12 cellular contexts compared by ENCODE assay signal in the genomic region with DNA sequence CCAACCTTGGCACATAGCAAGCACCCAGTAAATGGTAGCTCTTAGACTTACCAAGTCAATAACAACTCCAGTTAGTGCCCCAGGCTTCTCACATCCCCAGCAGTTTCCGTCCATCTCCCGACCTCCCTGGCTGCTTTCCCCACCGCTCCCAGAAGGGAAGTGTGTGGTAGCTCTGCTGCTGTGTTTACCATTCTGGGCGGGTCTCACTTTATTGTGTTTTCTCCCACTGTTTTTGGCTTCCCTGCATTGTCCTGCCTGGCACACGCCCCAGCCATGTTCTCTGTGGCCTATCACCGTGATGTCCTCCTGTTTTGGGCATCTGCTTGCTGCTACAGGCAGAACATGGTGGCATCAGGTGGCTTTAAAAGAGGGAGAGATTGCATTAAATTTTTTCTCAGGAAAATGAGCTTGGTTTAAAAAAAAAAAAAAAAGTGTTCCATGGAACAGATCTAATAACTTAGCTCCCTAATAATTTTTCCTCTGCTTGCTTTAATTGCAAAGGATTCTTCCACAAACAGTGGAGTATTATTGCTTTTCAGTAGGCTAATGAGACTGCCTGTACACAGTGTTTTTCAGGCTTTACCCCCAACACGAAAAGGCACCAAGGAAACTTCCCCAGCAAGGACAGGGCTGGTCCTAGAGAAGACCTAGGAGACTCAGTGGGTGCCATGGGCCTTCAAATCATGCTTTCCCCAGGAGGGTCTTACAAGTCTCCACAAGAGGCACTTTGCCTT. TPM values are rescaled to one million over a fixed set of nuclear protein-coding genes. Genes with fewer than 3 reads are reported as not detected.
DNase-seq lines count a peak whose midpoint lies in the region; ATAC-seq, FAIRE-seq and TF ChIP-seq lines count a peak whose summit lies in the region.
"Had no signal": no experiment of that assay in that cellular context is flagged by ENCODE, and none has a peak within 500 bp of the region (broad histone marks: within the 10 kb centered on the region; RNA-seq: fewer than 3 reads in every experiment).

No MANE protein-coding gene starts in this region.

- H3K36me3 Mint-ChIP-seq in WTC11: no peaks in the 10 kb centered on the region
- H3K36me3 Mint-ChIP-seq: T-cell had no signal

- peaks cover 0 to 4% of the 10 kb centered on the region in 2 donors for H3K4me1 ChIP-seq in left lung

- H3K4me1 Mint-ChIP-seq in WTC11: peaks cover 8% of the 10 kb centered on the region; the same call in 1 of the 2 replicates

- H3K4me3 Mint-ChIP-seq in WTC11: no peak overlapping the region
- H3K4me3 Mint-ChIP-seq: activated T-helper 17 cell treated with anti-CD3 and anti-CD28 coated beads, Interleukin-2, amount 50 U/mL, for 72 hours; T-cell had no signal

- H3K27ac ChIP-seq in 22Rv1 (peak overlapping the region; percentile 29), left lung (peak overlapping the region; percentile 53 to 59)

- POLR2A ChIA-PET in WTC11 (lab: Charles Lee): no interaction called here

- H3K36me3 ChIP-seq in left lung: no peaks in the 10 kb centered on the region

- H3K27me3 Mint-ChIP-seq in WTC11 (ENCODE audit: low read depth): no peaks in the 10 kb centered on the region

- FAIRE-seq in RCC 7860 (lab: Jason Lieb, UNC): no peak

- no peaks in the 10 kb centered on the region for H3K9me3 Mint-ChIP-seq in WTC11
- H3K9me3 Mint-ChIP-seq: activated T-helper 17 cell treated with anti-CD3 and anti-CD28 coated beads, Interleukin-2, amount 50 U/mL, for 72 hours; T-cell had no signal

- TF ChIP-seq CTCF in 22Rv1 (IDR thresholded peaks at IDR 0.05) (no peak), WTC11 (IDR thresholded peaks at IDR 0.05) (no peak), left lung (IDR thresholded peaks at IDR 0.05) (no peak)

- ATAC-seq in WTC11: peak; percentile 66
- ATAC-seq in left lung: peak; percentile 52
- no peak for ATAC-seq in HG03520 (IDR thresholded peaks at IDR 0.05; ENCODE audit: unreplicated experiment)
- ATAC-seq in HG03378 (IDR thresholded peaks at IDR 0.05; ENCODE audit: unreplicated experiment): no peak
- ATAC-seq: activated T-helper 17 cell treated with anti-CD3 and anti-CD28 coated beads, Interleukin-2, amount 50 U/mL, for 72 hours; T-cell had no signal

- DNase-seq in NCI-H146 (lab: John Stamatoyannopoulos, UW) (peak; percentile 60), WTC11 (ENCODE audit: low spot score) (no peak), left lung (no peak), RCC 7860 (ENCODE audit: low spot score) (no peak), iPS-NIHi7 (ENCODE audit: extremely low spot score) (no peak)
- DNase-seq: NCI-H1105 treated with DMSO at 0.1 percent for 48 hours, T-cell had no signal

- no peak overlapping the region for H3K4me3 ChIP-seq in left lung
- H3K4me3 ChIP-seq: lung had no signal

- no peak overlapping the region for H3K27ac Mint-ChIP-seq in WTC11
- H3K27ac Mint-ChIP-seq: T-cell had no signal

- intact Hi-C loops in left lung (cut with DNase I): loop anchor here in 1 of 2 donors (10.0 kb wide), 1 partner anchor 264 kb away; no protein-coding TSS in a partner anchor

- CTCF ChIA-PET in WTC11 (lab: Charles Lee): interaction anchor here (0.5 to 0.9 kb wide), 3 partner anchors 16 to 294 kb away, joined by 3 to 4 read pairs (median 3); no protein-coding TSS in a partner anchor

- H3K27me3 ChIP-seq in left lung: no peaks in the 10 kb centered on the region

- no peaks in the 10 kb centered on the region for H3K9me3 ChIP-seq in left lung

TF ChIP-seq in WTC11, 78 proteins besides CTCF, POLR2A, EP300 and RAD21 (continues in another document):
- TF ChIP-seq TCF7 (CRISPR knock-in tag; IDR thresholded peaks at IDR 0.05; ENCODE audit: low read depth): no peak
- TF ChIP-seq, protein P1, sequence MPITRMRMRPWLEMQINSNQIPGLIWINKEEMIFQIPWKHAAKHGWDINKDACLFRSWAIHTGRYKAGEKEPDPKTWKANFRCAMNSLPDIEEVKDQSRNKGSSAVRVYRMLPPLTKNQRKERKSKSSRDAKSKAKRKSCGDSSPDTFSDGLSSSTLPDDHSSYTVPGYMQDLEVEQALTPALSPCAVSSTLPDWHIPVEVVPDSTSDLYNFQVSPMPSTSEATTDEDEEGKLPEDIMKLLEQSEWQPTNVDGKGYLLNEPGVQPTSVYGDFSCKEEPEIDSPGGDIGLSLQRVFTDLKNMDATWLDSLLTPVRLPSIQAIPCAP (CRISPR knock-in tag; IDR thresholded peaks at IDR 0.05): no peak
- TF ChIP-seq, protein P2, sequence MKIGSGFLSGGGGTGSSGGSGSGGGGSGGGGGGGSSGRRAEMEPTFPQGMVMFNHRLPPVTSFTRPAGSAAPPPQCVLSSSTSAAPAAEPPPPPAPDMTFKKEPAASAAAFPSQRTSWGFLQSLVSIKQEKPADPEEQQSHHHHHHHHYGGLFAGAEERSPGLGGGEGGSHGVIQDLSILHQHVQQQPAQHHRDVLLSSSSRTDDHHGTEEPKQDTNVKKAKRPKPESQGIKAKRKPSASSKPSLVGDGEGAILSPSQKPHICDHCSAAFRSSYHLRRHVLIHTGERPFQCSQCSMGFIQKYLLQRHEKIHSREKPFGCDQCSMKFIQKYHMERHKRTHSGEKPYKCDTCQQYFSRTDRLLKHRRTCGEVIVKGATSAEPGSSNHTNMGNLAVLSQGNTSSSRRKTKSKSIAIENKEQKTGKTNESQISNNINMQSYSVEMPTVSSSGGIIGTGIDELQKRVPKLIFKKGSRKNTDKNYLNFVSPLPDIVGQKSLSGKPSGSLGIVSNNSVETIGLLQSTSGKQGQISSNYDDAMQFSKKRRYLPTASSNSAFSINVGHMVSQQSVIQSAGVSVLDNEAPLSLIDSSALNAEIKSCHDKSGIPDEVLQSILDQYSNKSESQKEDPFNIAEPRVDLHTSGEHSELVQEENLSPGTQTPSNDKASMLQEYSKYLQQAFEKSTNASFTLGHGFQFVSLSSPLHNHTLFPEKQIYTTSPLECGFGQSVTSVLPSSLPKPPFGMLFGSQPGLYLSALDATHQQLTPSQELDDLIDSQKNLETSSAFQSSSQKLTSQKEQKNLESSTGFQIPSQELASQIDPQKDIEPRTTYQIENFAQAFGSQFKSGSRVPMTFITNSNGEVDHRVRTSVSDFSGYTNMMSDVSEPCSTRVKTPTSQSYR (CRISPR knock-in tag; IDR thresholded peaks at IDR 0.05): no peak
- TF ChIP-seq, protein P3, sequence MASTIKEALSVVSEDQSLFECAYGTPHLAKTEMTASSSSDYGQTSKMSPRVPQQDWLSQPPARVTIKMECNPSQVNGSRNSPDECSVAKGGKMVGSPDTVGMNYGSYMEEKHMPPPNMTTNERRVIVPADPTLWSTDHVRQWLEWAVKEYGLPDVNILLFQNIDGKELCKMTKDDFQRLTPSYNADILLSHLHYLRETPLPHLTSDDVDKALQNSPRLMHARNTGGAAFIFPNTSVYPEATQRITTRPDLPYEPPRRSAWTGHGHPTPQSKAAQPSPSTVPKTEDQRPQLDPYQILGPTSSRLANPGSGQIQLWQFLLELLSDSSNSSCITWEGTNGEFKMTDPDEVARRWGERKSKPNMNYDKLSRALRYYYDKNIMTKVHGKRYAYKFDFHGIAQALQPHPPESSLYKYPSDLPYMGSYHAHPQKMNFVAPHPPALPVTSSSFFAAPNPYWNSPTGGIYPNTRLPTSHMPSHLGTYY (CRISPR knock-in tag; IDR thresholded peaks at IDR 0.05): no peak
- TF ChIP-seq, protein P4, sequence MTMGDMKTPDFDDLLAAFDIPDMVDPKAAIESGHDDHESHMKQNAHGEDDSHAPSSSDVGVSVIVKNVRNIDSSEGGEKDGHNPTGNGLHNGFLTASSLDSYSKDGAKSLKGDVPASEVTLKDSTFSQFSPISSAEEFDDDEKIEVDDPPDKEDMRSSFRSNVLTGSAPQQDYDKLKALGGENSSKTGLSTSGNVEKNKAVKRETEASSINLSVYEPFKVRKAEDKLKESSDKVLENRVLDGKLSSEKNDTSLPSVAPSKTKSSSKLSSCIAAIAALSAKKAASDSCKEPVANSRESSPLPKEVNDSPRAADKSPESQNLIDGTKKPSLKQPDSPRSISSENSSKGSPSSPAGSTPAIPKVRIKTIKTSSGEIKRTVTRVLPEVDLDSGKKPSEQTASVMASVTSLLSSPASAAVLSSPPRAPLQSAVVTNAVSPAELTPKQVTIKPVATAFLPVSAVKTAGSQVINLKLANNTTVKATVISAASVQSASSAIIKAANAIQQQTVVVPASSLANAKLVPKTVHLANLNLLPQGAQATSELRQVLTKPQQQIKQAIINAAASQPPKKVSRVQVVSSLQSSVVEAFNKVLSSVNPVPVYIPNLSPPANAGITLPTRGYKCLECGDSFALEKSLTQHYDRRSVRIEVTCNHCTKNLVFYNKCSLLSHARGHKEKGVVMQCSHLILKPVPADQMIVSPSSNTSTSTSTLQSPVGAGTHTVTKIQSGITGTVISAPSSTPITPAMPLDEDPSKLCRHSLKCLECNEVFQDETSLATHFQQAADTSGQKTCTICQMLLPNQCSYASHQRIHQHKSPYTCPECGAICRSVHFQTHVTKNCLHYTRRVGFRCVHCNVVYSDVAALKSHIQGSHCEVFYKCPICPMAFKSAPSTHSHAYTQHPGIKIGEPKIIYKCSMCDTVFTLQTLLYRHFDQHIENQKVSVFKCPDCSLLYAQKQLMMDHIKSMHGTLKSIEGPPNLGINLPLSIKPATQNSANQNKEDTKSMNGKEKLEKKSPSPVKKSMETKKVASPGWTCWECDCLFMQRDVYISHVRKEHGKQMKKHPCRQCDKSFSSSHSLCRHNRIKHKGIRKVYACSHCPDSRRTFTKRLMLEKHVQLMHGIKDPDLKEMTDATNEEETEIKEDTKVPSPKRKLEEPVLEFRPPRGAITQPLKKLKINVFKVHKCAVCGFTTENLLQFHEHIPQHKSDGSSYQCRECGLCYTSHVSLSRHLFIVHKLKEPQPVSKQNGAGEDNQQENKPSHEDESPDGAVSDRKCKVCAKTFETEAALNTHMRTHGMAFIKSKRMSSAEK (CRISPR knock-in tag; IDR thresholded peaks at IDR 0.05; ENCODE audit: borderline replicate concordance): no peak
- TF ChIP-seq, protein P5, sequence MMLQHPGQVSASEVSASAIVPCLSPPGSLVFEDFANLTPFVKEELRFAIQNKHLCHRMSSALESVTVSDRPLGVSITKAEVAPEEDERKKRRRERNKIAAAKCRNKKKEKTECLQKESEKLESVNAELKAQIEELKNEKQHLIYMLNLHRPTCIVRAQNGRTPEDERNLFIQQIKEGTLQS (CRISPR knock-in tag; conservative IDR thresholded peaks at IDR 0.05): no peak
- TF ChIP-seq, protein P6, sequence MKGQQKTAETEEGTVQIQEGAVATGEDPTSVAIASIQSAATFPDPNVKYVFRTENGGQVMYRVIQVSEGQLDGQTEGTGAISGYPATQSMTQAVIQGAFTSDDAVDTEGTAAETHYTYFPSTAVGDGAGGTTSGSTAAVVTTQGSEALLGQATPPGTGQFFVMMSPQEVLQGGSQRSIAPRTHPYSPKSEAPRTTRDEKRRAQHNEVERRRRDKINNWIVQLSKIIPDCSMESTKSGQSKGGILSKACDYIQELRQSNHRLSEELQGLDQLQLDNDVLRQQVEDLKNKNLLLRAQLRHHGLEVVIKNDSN (CRISPR knock-in tag; IDR thresholded peaks at IDR 0.05): no peak

RNA-seq across cellular contexts. Expression of a gene that starts 8.0 kb away (rescaled TPM):
- 99.5 to 114 TPM (median 108 TPM) in 3 replicates for total RNA-seq in WTC11 (2021)
- total RNA-seq in left lung: 10 to 100 TPM; 80.0 to 81.2 TPM

Comparison
In these comparisons a context has a peak if more than half of its experiments do, and no peak if none do; other contexts are left out.
1. ATAC-seq: peak in WTC11 (single experiment) and left lung (single experiment); none in HG03520 (single experiment) and HG03378 (single experiment).